8 cellular contexts compared by ENCODE assay signal in genomic region chr2:217222511-217222910, GRCh38.
DNase-seq lines count a peak whose midpoint lies in the region; ATAC-seq and TF ChIP-seq lines count a peak whose summit lies in the region.

No MANE protein-coding gene starts in this region.

- peak; percentile 27 for ATAC-seq in HG03520 (IDR thresholded peaks at IDR 0.05; ENCODE audit: unreplicated experiment)
- peak in 1 of 2 donors; percentile 32 for ATAC-seq in activated naive CD4-positive, alpha-beta T cell treated with anti-CD3 and anti-CD28 coated beads, Interleukin-2, amount 50 U/mL, for 72 hours
- no peak for ATAC-seq in WTC11

- peak overlapping the region; percentile 71 to 81 for H3K27ac Mint-ChIP-seq in activated naive CD4-positive, alpha-beta T cell treated with anti-CD3 and anti-CD28 coated beads, Interleukin-2, amount 50 U/mL, for 72 hours
- H3K27ac Mint-ChIP-seq in WTC11, result no peak overlapping the region

- H3K4me3 Mint-ChIP-seq in WTC11, result no peak overlapping the region

- H3K9me3 Mint-ChIP-seq in activated naive CD4-positive, alpha-beta T cell treated with anti-CD3 and anti-CD28 coated beads, Interleukin-2, amount 50 U/mL, for 72 hours, result peaks cover 3 to 13% of the 10 kb centered on the region in 2 donors
- H3K9me3 Mint-ChIP-seq in WTC11, result peaks cover 5% of the 10 kb centered on the region; the same call in 1 of the 2 replicates

- CTCF ChIA-PET in WTC11 (lab: Charles Lee), result interaction anchor here (1.1 kb wide), 1 partner anchor 62 kb away, joined by 3 read pairs; no protein-coding TSS in a partner anchor

- TF ChIP-seq CTCF in GM20000 (IDR thresholded peaks at IDR 0.05; ENCODE audit: extremely low read depth, missing control alignments) (no peak), WTC11 (IDR thresholded peaks at IDR 0.05) (no peak)

- POLR2A ChIA-PET in WTC11 (lab: Charles Lee), result no interaction called here

- H3K4me1 Mint-ChIP-seq in WTC11, result peaks cover 3% of the 10 kb centered on the region

- H3K36me3 Mint-ChIP-seq in activated naive CD4-positive, alpha-beta T cell treated with anti-CD3 and anti-CD28 coated beads, Interleukin-2, amount 50 U/mL, for 72 hours, result peaks cover 0 to 25% of the 10 kb centered on the region in 2 donors
- H3K36me3 Mint-ChIP-seq in WTC11, result no peaks in the 10 kb centered on the region

- H3K27me3 Mint-ChIP-seq in WTC11 (ENCODE audit: low read depth), result no peaks in the 10 kb centered on the region; the same call in none of the 2 replicates

- DNase-seq in GF-D8 (lab: John Stamatoyannopoulos, UW), result peak; percentile 73
- peak; percentile 41 for DNase-seq in GM20000 (ENCODE audit: low spot score)
- peak in 1 of 2 donors; percentile 7 for DNase-seq in activated naive CD4-positive, alpha-beta T cell treated with anti-CD3 and anti-CD28 coated beads, Interleukin-2, amount 50 U/mL, for 72 hours (ENCODE audit: low spot score in 2 of 2)
- no peak for DNase-seq in hepatic stellate cell (ENCODE audit: low spot score)
- DNase-seq in WTC11 (ENCODE audit: low spot score), result no peak
- DNase-seq in GM19238 (ENCODE audit: insufficient read length, low spot score), result no peak
- no peak for DNase-seq in putamen (ENCODE audit: low spot score)

TF ChIP-seq in WTC11, 78 proteins besides CTCF, POLR2A, EP300 and RAD21:
- TF ChIP-seq AFF4 (CRISPR knock-in tag; IDR thresholded peaks at IDR 0.05; ENCODE audit: borderline replicate concordance) (no peak), PRRX2 (CRISPR knock-in tag; IDR thresholded peaks at IDR 0.05) (no peak), OVOL2 (CRISPR knock-in tag; IDR thresholded peaks at IDR 0.05; ENCODE audit: borderline replicate concordance) (no peak), ESRRA (CRISPR knock-in tag; IDR thresholded peaks at IDR 0.05; ENCODE audit: borderline replicate concordance) (no peak), TP53 (CRISPR knock-in tag; IDR thresholded peaks at IDR 0.05) (no peak), USF2 (CRISPR knock-in tag; IDR thresholded peaks at IDR 0.05) (no peak), ZBTB43 (CRISPR knock-in tag; IDR thresholded peaks at IDR 0.05) (no peak), ZNF121 (CRISPR knock-in tag; IDR thresholded peaks at IDR 0.05) (no peak)
- TF ChIP-seq, protein P1, sequence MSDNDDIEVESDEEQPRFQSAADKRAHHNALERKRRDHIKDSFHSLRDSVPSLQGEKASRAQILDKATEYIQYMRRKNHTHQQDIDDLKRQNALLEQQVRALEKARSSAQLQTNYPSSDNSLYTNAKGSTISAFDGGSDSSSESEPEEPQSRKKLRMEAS (CRISPR knock-in tag; IDR thresholded peaks at IDR 0.05), result no peak
- TF ChIP-seq, protein P2, sequence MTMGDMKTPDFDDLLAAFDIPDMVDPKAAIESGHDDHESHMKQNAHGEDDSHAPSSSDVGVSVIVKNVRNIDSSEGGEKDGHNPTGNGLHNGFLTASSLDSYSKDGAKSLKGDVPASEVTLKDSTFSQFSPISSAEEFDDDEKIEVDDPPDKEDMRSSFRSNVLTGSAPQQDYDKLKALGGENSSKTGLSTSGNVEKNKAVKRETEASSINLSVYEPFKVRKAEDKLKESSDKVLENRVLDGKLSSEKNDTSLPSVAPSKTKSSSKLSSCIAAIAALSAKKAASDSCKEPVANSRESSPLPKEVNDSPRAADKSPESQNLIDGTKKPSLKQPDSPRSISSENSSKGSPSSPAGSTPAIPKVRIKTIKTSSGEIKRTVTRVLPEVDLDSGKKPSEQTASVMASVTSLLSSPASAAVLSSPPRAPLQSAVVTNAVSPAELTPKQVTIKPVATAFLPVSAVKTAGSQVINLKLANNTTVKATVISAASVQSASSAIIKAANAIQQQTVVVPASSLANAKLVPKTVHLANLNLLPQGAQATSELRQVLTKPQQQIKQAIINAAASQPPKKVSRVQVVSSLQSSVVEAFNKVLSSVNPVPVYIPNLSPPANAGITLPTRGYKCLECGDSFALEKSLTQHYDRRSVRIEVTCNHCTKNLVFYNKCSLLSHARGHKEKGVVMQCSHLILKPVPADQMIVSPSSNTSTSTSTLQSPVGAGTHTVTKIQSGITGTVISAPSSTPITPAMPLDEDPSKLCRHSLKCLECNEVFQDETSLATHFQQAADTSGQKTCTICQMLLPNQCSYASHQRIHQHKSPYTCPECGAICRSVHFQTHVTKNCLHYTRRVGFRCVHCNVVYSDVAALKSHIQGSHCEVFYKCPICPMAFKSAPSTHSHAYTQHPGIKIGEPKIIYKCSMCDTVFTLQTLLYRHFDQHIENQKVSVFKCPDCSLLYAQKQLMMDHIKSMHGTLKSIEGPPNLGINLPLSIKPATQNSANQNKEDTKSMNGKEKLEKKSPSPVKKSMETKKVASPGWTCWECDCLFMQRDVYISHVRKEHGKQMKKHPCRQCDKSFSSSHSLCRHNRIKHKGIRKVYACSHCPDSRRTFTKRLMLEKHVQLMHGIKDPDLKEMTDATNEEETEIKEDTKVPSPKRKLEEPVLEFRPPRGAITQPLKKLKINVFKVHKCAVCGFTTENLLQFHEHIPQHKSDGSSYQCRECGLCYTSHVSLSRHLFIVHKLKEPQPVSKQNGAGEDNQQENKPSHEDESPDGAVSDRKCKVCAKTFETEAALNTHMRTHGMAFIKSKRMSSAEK (CRISPR knock-in tag; IDR thresholded peaks at IDR 0.05; ENCODE audit: borderline replicate concordance), result no peak

Comparison
In these comparisons a context has a peak if more than half of its experiments do, and no peak if none do; other contexts are left out.
1. DNase-seq: peak in GF-D8 (single experiment) and GM20000 (single experiment); none in hepatic stellate cell (single experiment), WTC11 (single experiment), GM19238 (single experiment) and putamen (single experiment).